Comparison of ENCODE assay signal across 1 cellular context in the genomic region with DNA sequence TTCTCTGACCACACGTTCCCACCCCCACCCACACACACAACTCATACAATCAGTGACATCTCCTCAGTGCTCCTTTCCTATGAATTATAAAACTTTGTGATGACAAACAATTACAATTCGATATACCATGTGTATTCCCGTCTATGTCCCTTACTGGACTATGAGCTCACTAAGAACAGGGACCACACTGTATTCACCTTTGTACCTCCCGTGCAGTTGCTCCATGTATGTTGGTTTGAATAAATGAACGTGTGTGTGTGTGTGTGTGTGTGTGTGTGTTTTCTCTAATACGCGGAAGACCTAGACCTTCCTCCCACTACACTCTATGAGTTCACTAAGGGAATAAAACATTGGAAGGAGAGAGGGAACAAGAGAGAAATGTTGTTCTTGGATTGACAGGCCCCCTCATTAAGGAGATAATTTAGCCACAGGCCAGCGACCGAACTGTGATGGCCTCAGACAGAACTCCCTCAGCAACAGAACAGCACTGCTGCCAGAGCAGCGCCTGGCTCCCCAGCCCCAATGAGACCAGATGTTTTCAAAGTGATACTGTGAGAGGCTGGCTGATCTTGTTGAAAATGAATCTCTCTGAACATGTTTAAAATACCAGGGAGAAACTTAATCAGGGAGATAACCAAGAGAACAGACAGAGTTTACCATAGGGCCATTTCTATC.
A peak's percentile ranks its signal among the peaks of the same experiment; 100 is the strongest.
TF ChIP-seq lines count a peak whose summit lies in the region.

No MANE protein-coding gene starts in this region.

TF ChIP-seq in K562, 482 proteins besides CTCF, POLR2A, EP300 and RAD21:
- TF ChIP-seq POLR2AphosphoS5 (IDR thresholded peaks at IDR 0.05; ENCODE audit: control insufficient read depth, insufficient read depth, low read depth, low read length) (0 out of 2 replicates have a peak, but pooled peaks have one; percentile 23), TCF3 (CRISPR knock-in tag; IDR thresholded peaks at IDR 0.05) (peak; percentile 64), TEAD4 (IDR thresholded peaks at IDR 0.05; ENCODE audit: low read length) (peak; percentile 53; the same call in 1 of the 2 replicates), TEAD4 (CRISPR knock-in tag; IDR thresholded peaks at IDR 0.05; ENCODE audit: borderline replicate concordance) (no peak), ARID1B (IDR thresholded peaks at IDR 0.05) (peak; percentile 41; the same call in 1 of the 2 replicates), NCOR1 (IDR thresholded peaks at IDR 0.05) (peak; percentile 34; the same call in 1 of the 2 replicates), CBFA2T3 (IDR thresholded peaks at IDR 0.05) (peak; percentile 73), CBFA2T2 (conservative IDR thresholded peaks at IDR 0.05) (peak; percentile 40), ZBTB1 (CRISPR knock-in tag; IDR thresholded peaks at IDR 0.05; ENCODE audit: borderline replicate concordance, low read depth) (no peak), TAL1 (IDR thresholded peaks at IDR 0.05) (peak; percentile 35; the same call in 1 of the 2 replicates), STAT5A (IDR thresholded peaks at IDR 0.05; ENCODE audit: borderline replicate concordance, low read length) (0 out of 2 replicates have a peak, but pooled peaks have one; percentile 17), ZNF583 (CRISPR knock-in tag; IDR thresholded peaks at IDR 0.05) (no peak), SPI1 (IDR thresholded peaks at IDR 0.05; ENCODE audit: borderline replicate concordance, low read depth, low read length) (no peak), ZHX1 (conservative IDR thresholded peaks at IDR 0.05; ENCODE audit: low read length) (no peak)
- TF ChIP-seq, protein P1, sequence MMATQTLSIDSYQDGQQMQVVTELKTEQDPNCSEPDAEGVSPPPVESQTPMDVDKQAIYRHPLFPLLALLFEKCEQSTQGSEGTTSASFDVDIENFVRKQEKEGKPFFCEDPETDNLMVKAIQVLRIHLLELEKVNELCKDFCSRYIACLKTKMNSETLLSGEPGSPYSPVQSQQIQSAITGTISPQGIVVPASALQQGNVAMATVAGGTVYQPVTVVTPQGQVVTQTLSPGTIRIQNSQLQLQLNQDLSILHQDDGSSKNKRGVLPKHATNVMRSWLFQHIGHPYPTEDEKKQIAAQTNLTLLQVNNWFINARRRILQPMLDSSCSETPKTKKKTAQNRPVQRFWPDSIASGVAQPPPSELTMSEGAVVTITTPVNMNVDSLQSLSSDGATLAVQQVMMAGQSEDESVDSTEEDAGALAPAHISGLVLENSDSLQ (IDR thresholded peaks at IDR 0.05) = peak; percentile 68
